ENCODE assay signal across 12 cellular contexts in the genomic region with DNA sequence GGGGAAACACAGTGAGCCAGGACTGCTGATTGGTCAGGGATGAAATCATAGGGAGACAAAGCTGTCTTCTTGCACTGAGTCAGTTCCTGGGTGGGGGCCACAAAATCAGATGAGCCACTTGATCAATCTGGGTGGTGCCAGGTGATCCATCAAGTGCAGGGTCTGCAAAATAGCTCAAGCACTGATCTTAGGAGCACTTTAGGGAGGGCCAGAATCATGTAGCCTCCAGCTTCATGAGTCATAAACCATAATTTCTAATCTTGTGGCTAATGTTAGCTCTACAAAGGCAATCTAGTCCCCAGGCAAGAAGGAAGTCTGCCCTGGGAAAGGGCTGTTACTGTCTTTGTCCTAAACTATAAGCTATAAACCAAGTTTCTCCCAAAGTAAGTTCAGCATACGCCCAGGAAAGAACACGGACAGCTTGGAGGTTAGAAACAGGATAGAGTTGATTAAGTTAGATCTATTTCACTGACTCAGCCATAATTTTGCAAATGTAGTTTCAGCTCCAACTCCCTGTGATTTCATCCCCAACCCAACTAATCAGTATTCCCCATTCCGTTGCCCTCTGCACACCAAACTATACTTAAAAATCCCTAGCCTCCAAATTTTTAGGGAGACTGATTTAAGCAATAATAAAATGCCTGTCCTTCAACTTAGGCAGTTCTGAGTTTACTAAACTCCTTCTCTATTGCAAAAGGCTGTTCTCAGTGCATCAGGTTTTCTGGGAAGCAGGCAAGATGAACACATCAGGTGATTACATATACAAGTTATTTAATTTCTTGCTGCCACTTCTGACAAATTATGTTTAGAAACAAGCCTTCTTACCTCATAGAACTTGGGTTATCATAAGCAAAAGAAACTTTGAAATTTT.
DNase-seq lines count a peak whose midpoint lies in the region; ATAC-seq, FAIRE-seq and TF ChIP-seq lines count a peak whose summit lies in the region.
"Had no signal": no experiment of that assay in that cellular context is flagged by ENCODE, and none has a peak within 500 bp of the region (broad histone marks: within the 10 kb centered on the region; RNA-seq: fewer than 3 reads in every experiment).

No MANE protein-coding gene starts in this region.

- H3K4me3 Mint-ChIP-seq in Calu3 (ENCODE audit: low read depth, unreplicated experiment), result peak overlapping the region; percentile 33
- H3K4me3 Mint-ChIP-seq in CD4-positive, alpha-beta T cell, result no peak overlapping the region
- H3K4me3 Mint-ChIP-seq: central memory CD8-positive, alpha-beta T cell had no signal

- BruUV-seq in Calu3 (replicated peaks; lab: Mats Ljungman, UMichigan), result no TSS peak

- H3K27me3 ChIP-seq in bronchial epithelial cell (ENCODE audit: control insufficient read depth, insufficient read depth, low read length), result no peaks in the 10 kb centered on the region
- H3K27me3 ChIP-seq in liver (ENCODE audit: control insufficient read depth in 4 of 4, insufficient read depth in 4 of 4, low read length in 3 of 4), result no peaks in the 10 kb centered on the region
- no peaks in the 10 kb centered on the region for H3K27me3 ChIP-seq in CD4-positive, alpha-beta T cell (ENCODE audit: control insufficient read depth, insufficient read depth, low read length)

- POLR2A ChIA-PET in CD4-positive, alpha-beta T cell (lab: Charles Lee), result no interaction called here

- no peak overlapping the region for H3K9ac ChIP-seq in liver (ENCODE audit: low read depth in 1 of 2, low read length in 2 of 2)

- TF ChIP-seq RAD21 in liver (IDR thresholded peaks at IDR 0.05), result no peak

- peak; percentile 39 for DNase-seq in Calu3
- peak; percentile 56 for DNase-seq in MV-4-11 (lab: John Stamatoyannopoulos, UW)
- peak; percentile 74 for DNase-seq in bronchial epithelial cell (ENCODE audit: low read depth)
- DNase-seq in stimulated activated CD4-positive, alpha-beta T cell treated with anti-CD3 and anti-CD28 coated beads, Interleukin-1b, Interleukin-23, amount 100 ng/mL, for 48 hours, result no peak
- DNase-seq in CD4-positive, alpha-beta T cell, result no peak
- DNase-seq: activated CD4-positive, alpha-beta T cell treated with anti-CD3 and anti-CD28 coated beads, Interleukin-2, amount 50 U/mL, for 1 hour; NCI-H1436 treated with DMSO at 0.1 percent for 48 hours had no signal

- no peaks in the 10 kb centered on the region for H3K9me3 Mint-ChIP-seq in Calu3 (ENCODE audit: low read depth, unreplicated experiment)
- H3K9me3 Mint-ChIP-seq in CD4-positive, alpha-beta T cell, result peaks cover 4% of the 10 kb centered on the region
- H3K9me3 Mint-ChIP-seq: central memory CD8-positive, alpha-beta T cell had no signal

- no peaks in the 10 kb centered on the region for H3K27me3 Mint-ChIP-seq in Calu3 (ENCODE audit: unreplicated experiment)
- H3K27me3 Mint-ChIP-seq in CD4-positive, alpha-beta T cell, result no peaks in the 10 kb centered on the region
- H3K27me3 Mint-ChIP-seq: central memory CD8-positive, alpha-beta T cell had no signal

- CTCF ChIA-PET in Calu3 (lab: Charles Lee), result interaction anchor here (1.2 to 1.5 kb wide), 2 partner anchors 30 to 184 kb away, joined by 3 to 4 read pairs; no protein-coding TSS in a partner anchor
- CTCF ChIA-PET in CD4-positive, alpha-beta T cell (lab: Charles Lee), result no interaction called here

- intact Hi-C loops in Calu3 (cut with micrococcal nuclease; ENCODE audit: unreplicated experiment), result loop anchor here (5.0 to 10.0 kb wide), 4 partner anchors 98 to 503 kb away; partner anchors contain the start of genes HNMT and SPOPL
- intact Hi-C loops in CD4-positive, alpha-beta T cell (cut with DNase I, micrococcal nuclease), result no loop called here

- 68% methylated on average over 3 of the region's 3 CpGs for WGBS in liver

- peak overlapping the region; percentile 63 for H3K27ac Mint-ChIP-seq in Calu3 (ENCODE audit: unreplicated experiment)
- H3K27ac Mint-ChIP-seq in CD4-positive, alpha-beta T cell, result no peak overlapping the region

- H3K4me1 ChIP-seq in liver (ENCODE audit: control insufficient read depth in 4 of 4, insufficient read depth in 4 of 4, low read length in 3 of 4), result peaks cover 0 to 27% (median 21%) of the 10 kb centered on the region in 4 donors

- no peak for ATAC-seq in CD4-positive, alpha-beta T cell (ENCODE audit: poor library complexity)
- ATAC-seq in HG03095 (IDR thresholded peaks at IDR 0.05; ENCODE audit: unreplicated experiment), result no peak
- ATAC-seq in GM21360 (IDR thresholded peaks at IDR 0.05; ENCODE audit: unreplicated experiment), result no peak

- no peak for TF ChIP-seq CTCF in Calu3 (IDR thresholded peaks at IDR 0.05; ENCODE audit: unreplicated experiment)
- no peak for TF ChIP-seq CTCF in bronchial epithelial cell (IDR thresholded peaks at IDR 0.05; ENCODE audit: insufficient read depth, low read length, severe bottlenecking)
- no peak for TF ChIP-seq CTCF in liver (IDR thresholded peaks at IDR 0.05; ENCODE audit: low read depth, low read length, missing input control)
- TF ChIP-seq CTCF in CD4-positive, alpha-beta T cell (IDR thresholded peaks at IDR 0.05), result no peak

- no peak for FAIRE-seq in bronchial epithelial cell (lab: Jason Lieb, UNC)
- FAIRE-seq: GM18507 had no signal

- H3K36me3 ChIP-seq in bronchial epithelial cell (ENCODE audit: control insufficient read depth, insufficient read depth, low read length) (no peaks in the 10 kb centered on the region), liver (ENCODE audit: control insufficient read depth in 4 of 4, insufficient read depth in 3 of 4, low read depth in 1 of 4, low read length in 3 of 4) (no peaks in the 10 kb centered on the region)

- H3K4me1 Mint-ChIP-seq in Calu3 (ENCODE audit: low read depth, unreplicated experiment), result peaks cover 41% of the 10 kb centered on the region
- no peaks in the 10 kb centered on the region for H3K4me1 Mint-ChIP-seq in CD4-positive, alpha-beta T cell (ENCODE audit: low read depth)
- H3K4me1 Mint-ChIP-seq: central memory CD8-positive, alpha-beta T cell had no signal

- no peaks in the 10 kb centered on the region for H3K36me3 Mint-ChIP-seq in Calu3 (ENCODE audit: insufficient read depth, unreplicated experiment)
- no peaks in the 10 kb centered on the region for H3K36me3 Mint-ChIP-seq in CD4-positive, alpha-beta T cell (ENCODE audit: low read depth)

- H3K4me3 ChIP-seq in bronchial epithelial cell (ENCODE audit: low read depth, low read length), result no peak overlapping the region
- H3K4me3 ChIP-seq in liver (ENCODE audit: low read depth in 1 of 3, low read length in 3 of 3), result no peak overlapping the region

- peak overlapping the region; percentile 78 to 80 for H3K27ac ChIP-seq in liver (ENCODE audit: low read depth in 1 of 2, low read length in 2 of 2)
- H3K27ac ChIP-seq in CD4-positive, alpha-beta T cell (ENCODE audit: low read depth, low read length), result no peak overlapping the region

- no peaks in the 10 kb centered on the region for H3K9me3 ChIP-seq in liver (ENCODE audit: control insufficient read depth in 4 of 4, low read length in 3 of 4)
- peaks cover 4% of the 10 kb centered on the region for H3K9me3 ChIP-seq in CD4-positive, alpha-beta T cell (ENCODE audit: control insufficient read depth, low read length)

TF ChIP-seq in liver, 16 proteins besides CTCF, POLR2A, EP300 and RAD21:
- TF ChIP-seq FOXA1 (IDR thresholded peaks at IDR 0.05) (no peak), JUND (IDR thresholded peaks at IDR 0.05) (no peak), RXRA (IDR thresholded peaks at IDR 0.05) (peak; percentile 18 to 32), HNF4A (conservative IDR thresholded peaks at IDR 0.05) (peak in 1 of 2 donors; percentile 19), ZBTB33 (IDR thresholded peaks at IDR 0.05) (no peak), FOXA2 (IDR thresholded peaks at IDR 0.05) (no peak), ATF3 (IDR thresholded peaks at IDR 0.05) (no peak)
- TF ChIP-seq, protein P1, sequence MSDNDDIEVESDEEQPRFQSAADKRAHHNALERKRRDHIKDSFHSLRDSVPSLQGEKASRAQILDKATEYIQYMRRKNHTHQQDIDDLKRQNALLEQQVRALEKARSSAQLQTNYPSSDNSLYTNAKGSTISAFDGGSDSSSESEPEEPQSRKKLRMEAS (IDR thresholded peaks at IDR 0.05), result no peak

Comparison
In these comparisons a context has a peak if more than half of its experiments do, and no peak if none do; other contexts are left out.
1. DNase-seq: peak in Calu3 (single experiment), MV-4-11 (single experiment) and bronchial epithelial cell (single experiment); none in stimulated activated CD4-positive, alpha-beta T cell treated with anti-CD3 and anti-CD28 coated beads, Interleukin-1b, Interleukin-23, amount 100 ng/mL, for 48 hours (single experiment) and CD4-positive, alpha-beta T cell (0 of 10).